Comparison of ENCODE assay signal across 3 cellular contexts in the genomic region with DNA sequence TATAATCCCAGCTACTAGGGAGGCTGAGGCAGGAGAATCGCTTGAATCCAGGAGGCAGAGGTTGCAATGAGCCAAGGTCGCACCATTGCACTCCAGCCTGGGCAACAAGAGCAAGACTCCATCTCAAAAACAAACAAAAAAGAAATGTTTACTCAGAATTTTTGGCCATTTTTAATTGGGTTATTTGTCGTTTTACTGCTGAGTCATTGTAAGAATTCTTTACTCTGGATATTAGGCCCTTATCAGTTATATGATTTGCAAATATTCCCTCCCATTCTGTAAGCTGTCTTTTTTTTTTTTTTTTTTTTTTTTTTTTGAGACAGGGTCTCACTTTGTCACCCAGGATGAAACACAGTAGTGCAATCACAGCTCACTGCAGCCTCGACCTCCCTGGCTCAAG. TPM values are rescaled to one million over a fixed set of nuclear protein-coding genes. Genes with fewer than 3 reads are reported as not detected.
"Had no signal": no experiment of that assay in that cellular context is flagged by ENCODE, and none has a peak within 500 bp of the region (broad histone marks: within the 10 kb centered on the region; RNA-seq: fewer than 3 reads in every experiment).

No MANE protein-coding gene starts in this region.

RNA-seq across cellular contexts. Expression of a gene that starts 34.0 kb away (rescaled TPM):
- total RNA-seq: GM23248, H9 had no signal
- polyA plus RNA-seq: GM23248 had no signal

RNA-seq across cellular contexts. Expression of a gene that starts 56.6 kb away (rescaled TPM):
- total RNA-seq: GM23248, HT-29 had no signal
- polyA plus RNA-seq: GM23248 had no signal
